ENCODE assay signal across 1 cellular context in the genomic region with DNA sequence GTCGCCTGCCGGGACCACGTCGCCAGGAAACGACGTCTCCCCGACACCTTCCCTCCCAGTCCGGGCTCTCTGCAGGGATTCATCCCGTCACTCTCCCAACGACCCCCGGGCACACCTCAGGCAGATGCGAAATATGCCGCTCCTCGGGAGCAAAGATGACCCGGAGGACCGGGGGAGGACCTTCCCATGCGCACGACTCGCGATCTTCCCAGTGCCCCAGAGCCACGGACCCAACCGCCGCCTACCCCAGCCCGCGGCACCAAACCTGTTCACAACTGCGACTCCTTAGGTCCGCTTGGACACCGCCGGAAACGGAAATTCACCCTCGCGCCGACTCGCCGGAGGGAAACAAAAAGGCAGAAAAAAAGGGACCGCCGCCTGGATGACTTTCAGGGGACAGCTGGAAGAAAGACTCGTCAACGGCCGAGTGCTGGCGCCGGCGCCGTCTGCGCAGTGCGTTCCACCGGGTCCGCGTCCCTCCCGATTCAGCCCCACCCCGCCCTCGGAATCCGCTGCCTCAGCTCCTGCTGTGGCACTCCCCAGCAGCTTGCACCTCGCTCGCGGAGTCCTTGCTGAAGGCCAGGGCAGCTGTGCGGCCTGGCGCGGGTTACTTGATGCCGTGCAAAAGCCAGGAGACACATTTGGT.
TF ChIP-seq lines count a peak whose summit lies in the region.

No MANE protein-coding gene starts in this region.

TF ChIP-seq in HEK293, 187 proteins besides CTCF, POLR2A, EP300 and RAD21 (continued from another document and continues in another):
- TF ChIP-seq, protein P1, sequence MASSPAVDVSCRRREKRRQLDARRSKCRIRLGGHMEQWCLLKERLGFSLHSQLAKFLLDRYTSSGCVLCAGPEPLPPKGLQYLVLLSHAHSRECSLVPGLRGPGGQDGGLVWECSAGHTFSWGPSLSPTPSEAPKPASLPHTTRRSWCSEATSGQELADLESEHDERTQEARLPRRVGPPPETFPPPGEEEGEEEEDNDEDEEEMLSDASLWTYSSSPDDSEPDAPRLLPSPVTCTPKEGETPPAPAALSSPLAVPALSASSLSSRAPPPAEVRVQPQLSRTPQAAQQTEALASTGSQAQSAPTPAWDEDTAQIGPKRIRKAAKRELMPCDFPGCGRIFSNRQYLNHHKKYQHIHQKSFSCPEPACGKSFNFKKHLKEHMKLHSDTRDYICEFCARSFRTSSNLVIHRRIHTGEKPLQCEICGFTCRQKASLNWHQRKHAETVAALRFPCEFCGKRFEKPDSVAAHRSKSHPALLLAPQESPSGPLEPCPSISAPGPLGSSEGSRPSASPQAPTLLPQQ (tag by site-specific recombination; IDR thresholded peaks at IDR 0.05) = peak; percentile 87
- TF ChIP-seq KLF9 (tag by site-specific recombination; IDR thresholded peaks at IDR 0.05; ENCODE audit: low read depth) (peak; percentile 50; the same call in 1 of the 2 replicates), ZIC2 (tag by site-specific recombination; IDR thresholded peaks at IDR 0.05) (peak; percentile 28; the same call in 1 of the 2 replicates), ZBTB48 (tag by site-specific recombination; IDR thresholded peaks at IDR 0.05) (peak; percentile 83), KLF7 (tag by site-specific recombination; IDR thresholded peaks at IDR 0.05; ENCODE audit: borderline replicate concordance) (peak; percentile 62; the same call in 1 of the 2 replicates), GFI1B (tag by site-specific recombination; IDR thresholded peaks at IDR 0.05) (peak; percentile 64; the same call in 1 of the 2 replicates), ZNF558 (tag by site-specific recombination; IDR thresholded peaks at IDR 0.05) (peak; percentile 10; the same call in 1 of the 2 replicates), KLF8 (tag by site-specific recombination; IDR thresholded peaks at IDR 0.05) (peak; percentile 92), ZNF561 (tag by site-specific recombination; IDR thresholded peaks at IDR 0.05; ENCODE audit: borderline replicate concordance) (peak; percentile 93), ZNF335 (tag by site-specific recombination; conservative IDR thresholded peaks at IDR 0.05) (peak; percentile 92), GLI4 (tag by site-specific recombination; IDR thresholded peaks at IDR 0.05) (peak; percentile 97), ZNF341 (tag by site-specific recombination; IDR thresholded peaks at IDR 0.05; ENCODE audit: low read depth) (peak; percentile 51), ZNF785 (tag by site-specific recombination; IDR thresholded peaks at IDR 0.05) (0 out of 2 replicates have a peak, but pooled peaks have one; percentile 31), ZNF121 (tag by site-specific recombination; IDR thresholded peaks at IDR 0.05) (0 out of 2 replicates have a peak, but pooled peaks have one; percentile 65), EGR2 (tag by site-specific recombination; IDR thresholded peaks at IDR 0.05; ENCODE audit: low read depth) (peak; percentile 36; the same call in 1 of the 2 replicates), ZSCAN23 (tag by site-specific recombination; IDR thresholded peaks at IDR 0.05) (peak; percentile 92), IKZF3 (tag by site-specific recombination; IDR thresholded peaks at IDR 0.05) (peak; percentile 82), OVOL3 (tag by site-specific recombination; IDR thresholded peaks at IDR 0.05) (peak; percentile 19; the same call in 1 of the 2 replicates), GLIS1 (tag by site-specific recombination; IDR thresholded peaks at IDR 0.05) (peak; percentile 41; the same call in 1 of the 2 replicates), ZBTB20 (tag by site-specific recombination; IDR thresholded peaks at IDR 0.05) (peak; percentile 66; the same call in 1 of the 2 replicates), YY2 (tag by site-specific recombination; IDR thresholded peaks at IDR 0.05) (0 out of 2 replicates have a peak, but pooled peaks have one; percentile 19), ZNF629 (tag by site-specific recombination; IDR thresholded peaks at IDR 0.05) (peak; percentile 84), SP2 (tag by site-specific recombination; IDR thresholded peaks at IDR 0.05) (peak; percentile 70), ZNF76 (tag by site-specific recombination; IDR thresholded peaks at IDR 0.05; ENCODE audit: borderline replicate concordance, low read depth) (peak; percentile 88), ZEB2 (tag by site-specific recombination; IDR thresholded peaks at IDR 0.05) (peak; percentile 78), ZNF366 (tag by site-specific recombination; conservative IDR thresholded peaks at IDR 0.05) (peak; percentile 76), ZNF324 (tag by site-specific recombination; IDR thresholded peaks at IDR 0.05) (peak; percentile 98), ZNF501 (tag by site-specific recombination; IDR thresholded peaks at IDR 0.05) (peak; percentile 100), ZNF2 (tag by site-specific recombination; IDR thresholded peaks at IDR 0.05) (peak; percentile 97), ZNF600 (tag by site-specific recombination; IDR thresholded peaks at IDR 0.05) (peak; percentile 99)
- TF ChIP-seq, protein P2, sequence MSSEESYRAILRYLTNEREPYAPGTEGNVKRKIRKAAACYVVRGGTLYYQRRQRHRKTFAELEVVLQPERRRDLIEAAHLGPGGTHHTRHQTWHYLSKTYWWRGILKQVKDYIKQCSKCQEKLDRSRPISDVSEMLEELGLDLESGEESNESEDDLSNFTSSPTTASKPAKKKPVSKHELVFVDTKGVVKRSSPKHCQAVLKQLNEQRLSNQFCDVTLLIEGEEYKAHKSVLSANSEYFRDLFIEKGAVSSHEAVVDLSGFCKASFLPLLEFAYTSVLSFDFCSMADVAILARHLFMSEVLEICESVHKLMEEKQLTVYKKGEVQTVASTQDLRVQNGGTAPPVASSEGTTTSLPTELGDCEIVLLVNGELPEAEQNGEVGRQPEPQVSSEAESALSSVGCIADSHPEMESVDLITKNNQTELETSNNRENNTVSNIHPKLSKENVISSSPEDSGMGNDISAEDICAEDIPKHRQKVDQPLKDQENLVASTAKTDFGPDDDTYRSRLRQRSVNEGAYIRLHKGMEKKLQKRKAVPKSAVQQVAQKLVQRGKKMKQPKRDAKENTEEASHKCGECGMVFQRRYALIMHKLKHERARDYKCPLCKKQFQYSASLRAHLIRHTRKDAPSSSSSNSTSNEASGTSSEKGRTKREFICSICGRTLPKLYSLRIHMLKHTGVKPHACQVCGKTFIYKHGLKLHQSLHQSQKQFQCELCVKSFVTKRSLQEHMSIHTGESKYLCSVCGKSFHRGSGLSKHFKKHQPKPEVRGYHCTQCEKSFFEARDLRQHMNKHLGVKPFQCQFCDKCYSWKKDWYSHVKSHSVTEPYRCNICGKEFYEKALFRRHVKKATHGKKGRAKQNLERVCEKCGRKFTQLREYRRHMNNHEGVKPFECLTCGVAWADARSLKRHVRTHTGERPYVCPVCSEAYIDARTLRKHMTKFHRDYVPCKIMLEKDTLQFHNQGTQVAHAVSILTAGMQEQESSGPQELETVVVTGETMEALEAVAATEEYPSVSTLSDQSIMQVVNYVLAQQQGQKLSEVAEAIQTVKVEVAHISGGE (tag by site-specific recombination; conservative IDR thresholded peaks at IDR 0.05; ENCODE audit: low read depth) = peak; percentile 100
- TF ChIP-seq, protein P3, sequence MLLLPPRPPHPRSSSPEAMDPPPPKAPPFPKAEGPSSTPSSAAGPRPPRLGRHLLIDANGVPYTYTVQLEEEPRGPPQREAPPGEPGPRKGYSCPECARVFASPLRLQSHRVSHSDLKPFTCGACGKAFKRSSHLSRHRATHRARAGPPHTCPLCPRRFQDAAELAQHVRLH (tag by site-specific recombination; IDR thresholded peaks at IDR 0.05) = peak; percentile 89
- TF ChIP-seq, protein P4, sequence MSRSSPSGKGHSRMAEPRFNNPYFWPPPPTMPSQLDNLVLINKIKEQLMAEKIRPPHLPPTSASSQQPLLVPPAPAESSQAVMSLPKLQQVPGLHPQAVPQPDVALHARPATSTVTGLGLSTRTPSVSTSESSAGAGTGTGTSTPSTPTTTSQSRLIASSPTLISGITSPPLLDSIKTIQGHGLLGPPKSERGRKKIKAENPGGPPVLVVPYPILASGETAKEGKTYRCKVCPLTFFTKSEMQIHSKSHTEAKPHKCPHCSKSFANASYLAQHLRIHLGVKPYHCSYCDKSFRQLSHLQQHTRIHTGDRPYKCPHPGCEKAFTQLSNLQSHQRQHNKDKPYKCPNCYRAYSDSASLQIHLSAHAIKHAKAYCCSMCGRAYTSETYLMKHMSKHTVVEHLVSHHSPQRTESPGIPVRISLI (tag by site-specific recombination; IDR thresholded peaks at IDR 0.05) = peak; percentile 97
- TF ChIP-seq, protein P5, sequence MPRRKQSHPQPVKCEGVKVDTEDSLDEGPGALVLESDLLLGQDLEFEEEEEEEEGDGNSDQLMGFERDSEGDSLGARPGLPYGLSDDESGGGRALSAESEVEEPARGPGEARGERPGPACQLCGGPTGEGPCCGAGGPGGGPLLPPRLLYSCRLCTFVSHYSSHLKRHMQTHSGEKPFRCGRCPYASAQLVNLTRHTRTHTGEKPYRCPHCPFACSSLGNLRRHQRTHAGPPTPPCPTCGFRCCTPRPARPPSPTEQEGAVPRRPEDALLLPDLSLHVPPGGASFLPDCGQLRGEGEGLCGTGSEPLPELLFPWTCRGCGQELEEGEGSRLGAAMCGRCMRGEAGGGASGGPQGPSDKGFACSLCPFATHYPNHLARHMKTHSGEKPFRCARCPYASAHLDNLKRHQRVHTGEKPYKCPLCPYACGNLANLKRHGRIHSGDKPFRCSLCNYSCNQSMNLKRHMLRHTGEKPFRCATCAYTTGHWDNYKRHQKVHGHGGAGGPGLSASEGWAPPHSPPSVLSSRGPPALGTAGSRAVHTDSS (tag by site-specific recombination; IDR thresholded peaks at IDR 0.05) = 0 out of 2 replicates have a peak, but pooled peaks have one; percentile 31
- TF ChIP-seq, protein P6, sequence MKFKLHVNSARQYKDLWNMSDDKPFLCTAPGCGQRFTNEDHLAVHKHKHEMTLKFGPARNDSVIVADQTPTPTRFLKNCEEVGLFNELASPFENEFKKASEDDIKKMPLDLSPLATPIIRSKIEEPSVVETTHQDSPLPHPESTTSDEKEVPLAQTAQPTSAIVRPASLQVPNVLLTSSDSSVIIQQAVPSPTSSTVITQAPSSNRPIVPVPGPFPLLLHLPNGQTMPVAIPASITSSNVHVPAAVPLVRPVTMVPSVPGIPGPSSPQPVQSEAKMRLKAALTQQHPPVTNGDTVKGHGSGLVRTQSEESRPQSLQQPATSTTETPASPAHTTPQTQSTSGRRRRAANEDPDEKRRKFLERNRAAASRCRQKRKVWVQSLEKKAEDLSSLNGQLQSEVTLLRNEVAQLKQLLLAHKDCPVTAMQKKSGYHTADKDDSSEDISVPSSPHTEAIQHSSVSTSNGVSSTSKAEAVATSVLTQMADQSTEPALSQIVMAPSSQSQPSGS (tag by site-specific recombination; IDR thresholded peaks at IDR 0.05; ENCODE audit: low read depth) = peak; percentile 43; the same call in 1 of the 2 replicates
- TF ChIP-seq, protein P7, sequence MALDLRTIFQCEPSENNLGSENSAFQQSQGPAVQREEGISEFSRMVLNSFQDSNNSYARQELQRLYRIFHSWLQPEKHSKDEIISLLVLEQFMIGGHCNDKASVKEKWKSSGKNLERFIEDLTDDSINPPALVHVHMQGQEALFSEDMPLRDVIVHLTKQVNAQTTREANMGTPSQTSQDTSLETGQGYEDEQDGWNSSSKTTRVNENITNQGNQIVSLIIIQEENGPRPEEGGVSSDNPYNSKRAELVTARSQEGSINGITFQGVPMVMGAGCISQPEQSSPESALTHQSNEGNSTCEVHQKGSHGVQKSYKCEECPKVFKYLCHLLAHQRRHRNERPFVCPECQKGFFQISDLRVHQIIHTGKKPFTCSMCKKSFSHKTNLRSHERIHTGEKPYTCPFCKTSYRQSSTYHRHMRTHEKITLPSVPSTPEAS (tag by site-specific recombination; IDR thresholded peaks at IDR 0.05) = peak; percentile 51; the same call in 1 of the 2 replicates
- TF ChIP-seq, protein P8, sequence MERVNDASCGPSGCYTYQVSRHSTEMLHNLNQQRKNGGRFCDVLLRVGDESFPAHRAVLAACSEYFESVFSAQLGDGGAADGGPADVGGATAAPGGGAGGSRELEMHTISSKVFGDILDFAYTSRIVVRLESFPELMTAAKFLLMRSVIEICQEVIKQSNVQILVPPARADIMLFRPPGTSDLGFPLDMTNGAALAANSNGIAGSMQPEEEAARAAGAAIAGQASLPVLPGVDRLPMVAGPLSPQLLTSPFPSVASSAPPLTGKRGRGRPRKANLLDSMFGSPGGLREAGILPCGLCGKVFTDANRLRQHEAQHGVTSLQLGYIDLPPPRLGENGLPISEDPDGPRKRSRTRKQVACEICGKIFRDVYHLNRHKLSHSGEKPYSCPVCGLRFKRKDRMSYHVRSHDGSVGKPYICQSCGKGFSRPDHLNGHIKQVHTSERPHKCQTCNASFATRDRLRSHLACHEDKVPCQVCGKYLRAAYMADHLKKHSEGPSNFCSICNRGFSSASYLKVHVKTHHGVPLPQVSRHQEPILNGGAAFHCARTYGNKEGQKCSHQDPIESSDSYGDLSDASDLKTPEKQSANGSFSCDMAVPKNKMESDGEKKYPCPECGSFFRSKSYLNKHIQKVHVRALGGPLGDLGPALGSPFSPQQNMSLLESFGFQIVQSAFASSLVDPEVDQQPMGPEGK (tag by site-specific recombination; IDR thresholded peaks at IDR 0.05) = peak; percentile 65
- TF ChIP-seq, protein P9, sequence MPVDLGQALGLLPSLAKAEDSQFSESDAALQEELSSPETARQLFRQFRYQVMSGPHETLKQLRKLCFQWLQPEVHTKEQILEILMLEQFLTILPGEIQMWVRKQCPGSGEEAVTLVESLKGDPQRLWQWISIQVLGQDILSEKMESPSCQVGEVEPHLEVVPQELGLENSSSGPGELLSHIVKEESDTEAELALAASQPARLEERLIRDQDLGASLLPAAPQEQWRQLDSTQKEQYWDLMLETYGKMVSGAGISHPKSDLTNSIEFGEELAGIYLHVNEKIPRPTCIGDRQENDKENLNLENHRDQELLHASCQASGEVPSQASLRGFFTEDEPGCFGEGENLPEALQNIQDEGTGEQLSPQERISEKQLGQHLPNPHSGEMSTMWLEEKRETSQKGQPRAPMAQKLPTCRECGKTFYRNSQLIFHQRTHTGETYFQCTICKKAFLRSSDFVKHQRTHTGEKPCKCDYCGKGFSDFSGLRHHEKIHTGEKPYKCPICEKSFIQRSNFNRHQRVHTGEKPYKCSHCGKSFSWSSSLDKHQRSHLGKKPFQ (tag by site-specific recombination; IDR thresholded peaks at IDR 0.05) = peak; percentile 22; the same call in 1 of the 2 replicates
- TF ChIP-seq, protein P10, sequence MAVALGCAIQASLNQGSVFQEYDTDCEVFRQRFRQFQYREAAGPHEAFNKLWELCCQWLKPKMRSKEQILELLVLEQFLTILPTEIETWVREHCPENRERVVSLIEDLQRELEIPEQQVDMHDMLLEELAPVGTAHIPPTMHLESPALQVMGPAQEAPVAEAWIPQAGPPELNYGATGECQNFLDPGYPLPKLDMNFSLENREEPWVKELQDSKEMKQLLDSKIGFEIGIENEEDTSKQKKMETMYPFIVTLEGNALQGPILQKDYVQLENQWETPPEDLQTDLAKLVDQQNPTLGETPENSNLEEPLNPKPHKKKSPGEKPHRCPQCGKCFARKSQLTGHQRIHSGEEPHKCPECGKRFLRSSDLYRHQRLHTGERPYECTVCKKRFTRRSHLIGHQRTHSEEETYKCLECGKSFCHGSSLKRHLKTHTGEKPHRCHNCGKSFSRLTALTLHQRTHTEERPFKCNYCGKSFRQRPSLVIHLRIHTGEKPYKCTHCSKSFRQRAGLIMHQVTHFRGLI (tag by site-specific recombination; IDR thresholded peaks at IDR 0.05) = peak; percentile 64; the same call in 1 of the 2 replicates
